In genomic region chr6:84766118-84766683, GRCh38 we compare ENCODE assay signal across 20 cellular contexts. TPM values are rescaled to one million over a fixed set of nuclear protein-coding genes. Genes with fewer than 3 reads are reported as not detected.
DNase-seq lines count a peak whose midpoint lies in the region; ATAC-seq and TF ChIP-seq lines count a peak whose summit lies in the region.
"Had no signal": no experiment of that assay in that cellular context is flagged by ENCODE, and none has a peak within 500 bp of the region (broad histone marks: within the 10 kb centered on the region; RNA-seq: fewer than 3 reads in every experiment).

No MANE protein-coding gene starts in this region.

- H3K27ac ChIP-seq in layer of hippocampus (ENCODE audit: low read depth, low read length) (peak overlapping the region; percentile 52), temporal lobe (ENCODE audit: low read depth, low read length) (peak overlapping the region; percentile 0)
- H3K27ac ChIP-seq: BLaER1 treated with 17β-estradiol and CSF1 and Interleukin-3, amounts not matched to agents 10 nM and 100 nM; body of pancreas; prostate gland; upper lobe of left lung had no signal

- H3K27me3 Mint-ChIP-seq in activated CD4-positive, alpha-beta T cell treated with anti-CD3 and anti-CD28 coated beads, Interleukin-2, amount 10 ng/mL, durations not matched to agents 7 days and 5 days = peaks cover 68% of the 10 kb centered on the region
- peaks cover 33% of the 10 kb centered on the region for H3K27me3 Mint-ChIP-seq in endothelial cell (ENCODE audit: unreplicated experiment)

- peaks cover 35% of the 10 kb centered on the region for H3K27me3 ChIP-seq in layer of hippocampus (ENCODE audit: control insufficient read depth, insufficient read depth, low read length)

- intact Hi-C loops in Right ventricle myocardium superior (cut with DNase I) = no loop called here

- H3K36me3 Mint-ChIP-seq in activated CD4-positive, alpha-beta T cell treated with anti-CD3 and anti-CD28 coated beads, Interleukin-2, amount 10 ng/mL, durations not matched to agents 7 days and 5 days (ENCODE audit: low read depth) = peaks cover 4% of the 10 kb centered on the region
- H3K36me3 Mint-ChIP-seq in activated naive CD4-positive, alpha-beta T cell treated with anti-CD3 and anti-CD28 coated beads, Interleukin-2, amount 50 U/mL, for 72 hours = peaks cover 11 to 30% of the 10 kb centered on the region in 2 donors
- peaks cover 3% of the 10 kb centered on the region for H3K36me3 Mint-ChIP-seq in endothelial cell (ENCODE audit: low read depth, unreplicated experiment)

- peak overlapping the region; percentile 41 for H3K27ac Mint-ChIP-seq in activated CD4-positive, alpha-beta T cell treated with anti-CD3 and anti-CD28 coated beads, Interleukin-2, amount 10 ng/mL, durations not matched to agents 7 days and 5 days
- H3K27ac Mint-ChIP-seq in activated naive CD4-positive, alpha-beta T cell treated with anti-CD3 and anti-CD28 coated beads, Interleukin-2, amount 50 U/mL, for 72 hours = no peak overlapping the region
- no peak overlapping the region for H3K27ac Mint-ChIP-seq in endothelial cell (ENCODE audit: unreplicated experiment)
- H3K27ac Mint-ChIP-seq: stimulated activated effector memory CD8-positive, alpha-beta T cell treated with anti-CD3 and anti-CD28 coated beads, Interleukin-12 subunit alpha, Interleukin-12 subunit beta, amount 100 ng/mL, for 72 hours had no signal

- H3K9me3 Mint-ChIP-seq in activated CD4-positive, alpha-beta T cell treated with anti-CD3 and anti-CD28 coated beads, Interleukin-2, amount 10 ng/mL, durations not matched to agents 7 days and 5 days = peaks cover 11% of the 10 kb centered on the region
- peaks cover 0 to 4% of the 10 kb centered on the region in 2 donors for H3K9me3 Mint-ChIP-seq in activated naive CD4-positive, alpha-beta T cell treated with anti-CD3 and anti-CD28 coated beads, Interleukin-2, amount 50 U/mL, for 72 hours
- no peaks in the 10 kb centered on the region for H3K9me3 Mint-ChIP-seq in endothelial cell (ENCODE audit: unreplicated experiment)
- H3K9me3 Mint-ChIP-seq: stimulated activated effector memory CD8-positive, alpha-beta T cell treated with anti-CD3 and anti-CD28 coated beads, Interleukin-12 subunit alpha, Interleukin-12 subunit beta, amount 100 ng/mL, for 72 hours had no signal

- peak overlapping the region; percentile 2 for H3K4me3 Mint-ChIP-seq in activated CD4-positive, alpha-beta T cell treated with anti-CD3 and anti-CD28 coated beads, Interleukin-2, amount 10 ng/mL, durations not matched to agents 7 days and 5 days
- no peak overlapping the region for H3K4me3 Mint-ChIP-seq in endothelial cell (ENCODE audit: unreplicated experiment)
- H3K4me3 Mint-ChIP-seq: stimulated activated effector memory CD8-positive, alpha-beta T cell treated with anti-CD3 and anti-CD28 coated beads, Interleukin-12 subunit alpha, Interleukin-12 subunit beta, amount 100 ng/mL, for 72 hours had no signal

- no peak for TF ChIP-seq CTCF in endothelial cell (IDR thresholded peaks at IDR 0.05; ENCODE audit: unreplicated experiment)

- CTCF ChIA-PET in activated CD4-positive, alpha-beta T cell treated with anti-CD3 and anti-CD28 coated beads, Interleukin-2, amount 10 ng/mL, durations not matched to agents 7 days and 5 days (lab: Charles Lee) = no interaction called here

- no peak for ATAC-seq in Right ventricle myocardium superior (ENCODE audit: poor library complexity)
- ATAC-seq in activated naive CD4-positive, alpha-beta T cell treated with anti-CD3 and anti-CD28 coated beads, Interleukin-2, amount 50 U/mL, for 72 hours = no peak
- ATAC-seq: body of pancreas; stimulated activated effector memory CD8-positive, alpha-beta T cell treated with anti-CD3 and anti-CD28 coated beads, Interleukin-12 subunit alpha, Interleukin-12 subunit beta, amount 100 ng/mL, for 72 hours had no signal

- peaks cover 4% of the 10 kb centered on the region for H3K4me1 Mint-ChIP-seq in activated CD4-positive, alpha-beta T cell treated with anti-CD3 and anti-CD28 coated beads, Interleukin-2, amount 10 ng/mL, durations not matched to agents 7 days and 5 days
- H3K4me1 Mint-ChIP-seq in endothelial cell (ENCODE audit: unreplicated experiment) = peaks cover 32% of the 10 kb centered on the region

- DNase-seq in activated CD4-positive, alpha-beta T cell treated with anti-CD3 and anti-CD28 coated beads, Interleukin-2, amount 10 ng/mL, durations not matched to agents 7 days and 5 days = no peak
- DNase-seq in activated CD4-positive, alpha-beta T cell treated with anti-CD3 and anti-CD28 coated beads for 1 hour = no peak
- DNase-seq in Right ventricle myocardium superior (peak; percentile 67), amniotic stem cell (lab: John Stamatoyannopoulos, UW) (no peak), endothelial cell (ENCODE audit: low spot score) (no peak)
- DNase-seq in activated naive CD4-positive, alpha-beta T cell treated with anti-CD3 and anti-CD28 coated beads, Interleukin-2, amount 50 U/mL, for 72 hours (ENCODE audit: low spot score in 2 of 2) = no peak
- DNase-seq: activated CD4-positive, CD25-positive, alpha-beta regulatory T cell treated with anti-CD3 and anti-CD28 coated beads, Interleukin-2, amount 50 U/mL, for 72 hours; activated naive CD4-positive, alpha-beta T cell treated with Interleukin-2 at 50 U/mL for 16 hours; body of pancreas; DMS 273 treated with DMSO at 0.1 percent for 48 hours; NCI-H2081; NCI-H524 treated with DMSO at 0.1 percent for 48 hours; stimulated activated CD4-positive, alpha-beta T cell treated with anti-CD3 and anti-CD28 coated beads, Interleukin-12 subunit alpha, Interleukin-12 subunit beta, amount 100 ng/mL, for 4 hours; T-helper 9 cell had no signal

- POLR2A ChIA-PET in activated CD4-positive, alpha-beta T cell treated with anti-CD3 and anti-CD28 coated beads, Interleukin-2, amount 10 ng/mL, durations not matched to agents 7 days and 5 days (lab: Charles Lee) = no interaction called here

RNA-seq across cellular contexts. Expression of gene TBX18, which starts 1.8 kb away (rescaled TPM):
- total RNA-seq in activated CD4-positive, alpha-beta T cell treated with anti-CD3 and anti-CD28 coated beads, Interleukin-2, amount 10 ng/mL, durations not matched to agents 7 days and 5 days = not detected
- total RNA-seq in Right ventricle myocardium superior (5.5 TPM), temporal lobe (5.4 TPM), endothelial cell (ENCODE audit: unreplicated experiment) (9.4 TPM)
- not detected for total RNA-seq in activated naive CD4-positive, alpha-beta T cell treated with anti-CD3 and anti-CD28 coated beads, Interleukin-2, amount 50 U/mL, for 72 hours
